ENCODE assay signal across 9 cellular contexts in the genomic region with DNA sequence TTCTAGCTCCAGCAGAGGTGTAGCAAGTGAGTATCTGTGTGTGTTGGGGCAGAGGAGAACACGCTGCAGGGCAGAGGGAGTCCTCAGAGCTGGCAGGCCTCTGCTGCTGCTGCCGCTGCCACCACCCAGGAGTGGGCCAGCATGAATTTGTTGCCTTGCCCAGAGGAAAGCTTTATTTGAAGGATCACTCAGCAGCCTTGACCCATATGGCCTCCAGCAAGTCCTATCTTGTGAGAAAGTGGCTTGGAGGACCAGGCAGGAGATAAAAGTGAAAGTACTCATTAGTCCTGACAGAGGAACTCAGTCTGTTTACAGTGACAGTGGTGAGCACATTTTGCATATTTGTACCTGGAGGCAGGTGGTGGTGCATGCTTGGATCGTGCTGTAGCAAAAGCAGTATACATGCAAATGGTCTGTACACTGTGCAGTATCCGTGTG. TPM values are rescaled to one million over a fixed set of nuclear protein-coding genes. Genes with fewer than 3 reads are reported as not detected.
A peak's percentile ranks its signal among the peaks of the same experiment; 100 is the strongest.
DNase-seq lines count a peak whose midpoint lies in the region; ATAC-seq and TF ChIP-seq lines count a peak whose summit lies in the region.
"Had no signal": no experiment of that assay in that cellular context is flagged by ENCODE, and none has a peak within 500 bp of the region (broad histone marks: within the 10 kb centered on the region; RNA-seq: fewer than 3 reads in every experiment).

No MANE protein-coding gene starts in this region.

- no peak for TF ChIP-seq CTCF in GM12864 (IDR thresholded peaks at IDR 0.05; ENCODE audit: low read depth, low read length, missing control alignments)
- no peak for TF ChIP-seq CTCF in chondrocyte (IDR thresholded peaks at IDR 0.05)
- no peak for TF ChIP-seq CTCF in right atrium auricular region (IDR thresholded peaks at IDR 0.05)
- no peak for TF ChIP-seq CTCF in Caco-2 (IDR thresholded peaks at IDR 0.05; ENCODE audit: insufficient read depth in 1 of 2, low read depth in 1 of 2, low read length in 1 of 2, severe bottlenecking in 1 of 2, unreplicated experiment in 1 of 2)

- H3K27me3 Mint-ChIP-seq in chondrocyte (ENCODE audit: low read depth) (no peaks in the 10 kb centered on the region), Caco-2 (ENCODE audit: insufficient read depth, unreplicated experiment) (no peaks in the 10 kb centered on the region)

- no peaks in the 10 kb centered on the region for H3K9me3 Mint-ChIP-seq in chondrocyte (ENCODE audit: low read depth)
- H3K9me3 Mint-ChIP-seq in Caco-2 (ENCODE audit: unreplicated experiment) = no peaks in the 10 kb centered on the region

- no TSS peak for BruUV-seq in Caco-2 (replicated peaks; lab: Mats Ljungman, UMichigan)

- no peak overlapping the region for H3K4me3 Mint-ChIP-seq in chondrocyte (ENCODE audit: unreplicated experiment)
- H3K4me3 Mint-ChIP-seq in Caco-2 (ENCODE audit: unreplicated experiment) = no peak overlapping the region

- intact Hi-C loops in Caco-2 (cut with micrococcal nuclease; ENCODE audit: unreplicated experiment) = no loop called here

- H3K4me3 ChIP-seq in GM12864 (ENCODE audit: low read depth, low read length) (peak overlapping the region; percentile 83), right atrium auricular region (no peak overlapping the region), Caco-2 (ENCODE audit: low read depth, low read length) (no peak overlapping the region)

- H3K4me1 ChIP-seq in right atrium auricular region (peaks cover 0 to 30% of the 10 kb centered on the region in 2 donors), Caco-2 (peaks cover 20% of the 10 kb centered on the region)

- H3K27me3 ChIP-seq in right atrium auricular region (no peaks in the 10 kb centered on the region), Caco-2 (replicated peaks; ENCODE audit: control insufficient read depth, insufficient read depth, low read length) (no peaks in the 10 kb centered on the region)

- H3K27ac Mint-ChIP-seq in chondrocyte (ENCODE audit: unreplicated experiment) = peak overlapping the region; percentile 46
- no peak overlapping the region for H3K27ac Mint-ChIP-seq in Caco-2 (ENCODE audit: unreplicated experiment)

- H3K36me3 ChIP-seq in right atrium auricular region (no peaks in the 10 kb centered on the region), Caco-2 (ENCODE audit: control insufficient read depth, insufficient read depth, low read length) (no peaks in the 10 kb centered on the region)

- H3K36me3 Mint-ChIP-seq in chondrocyte (ENCODE audit: low read depth) = no peaks in the 10 kb centered on the region
- H3K36me3 Mint-ChIP-seq in Caco-2 (ENCODE audit: insufficient read depth, unreplicated experiment) = no peaks in the 10 kb centered on the region

- CTCF ChIA-PET in Caco-2 (lab: Charles Lee) = interaction anchor here (1.9 kb wide), 1 partner anchor 146 kb away, joined by 5 read pairs; no protein-coding TSS in a partner anchor

- H3K4me1 Mint-ChIP-seq in chondrocyte (ENCODE audit: low read depth) (peaks cover 70% of the 10 kb centered on the region), Caco-2 (ENCODE audit: low read depth, unreplicated experiment) (peaks cover 16% of the 10 kb centered on the region)

- no peak overlapping the region for H3K27ac ChIP-seq in right atrium auricular region

- H3K9me3 ChIP-seq in right atrium auricular region (no peaks in the 10 kb centered on the region), Caco-2 (no peaks in the 10 kb centered on the region)

- ATAC-seq in GM19467 (IDR thresholded peaks at IDR 0.05; ENCODE audit: unreplicated experiment) (peak; percentile 45), HG03442 (IDR thresholded peaks at IDR 0.05; ENCODE audit: unreplicated experiment) (peak; percentile 49)
- ATAC-seq: HCT116 had no signal

- no peak for DNase-seq in GM12864 (ENCODE audit: low read depth)
- DNase-seq in chondrocyte (ENCODE audit: low spot score) = no peak
- no peak for DNase-seq in right atrium auricular region (ENCODE audit: low spot score)
- DNase-seq in activated CD4-positive, CD25-positive, alpha-beta regulatory T cell (lab: John Stamatoyannopoulos, UW) = no peak
- no peak for DNase-seq in Caco-2
- no peak for DNase-seq in NCI-H524 (lab: John Stamatoyannopoulos, UW)

- POLR2A ChIA-PET in Caco-2 (lab: Charles Lee) = no interaction called here

RNA-seq across cellular contexts. Expression of a gene that starts 3.1 kb away (rescaled TPM):
- total RNA-seq in chondrocyte (52.9 to 58.7 TPM (median 57.4 TPM) in 3 replicates), right atrium auricular region (1 to 10 TPM; 2.1 to 2.4 TPM), Caco-2 (2022) (8.5 and 8.8 TPM in 2 replicates)
